1 cellular context compared by ENCODE assay signal in genomic region chr14:22561366-22561660, GRCh38.
TF ChIP-seq lines count a peak whose summit lies in the region.

No MANE protein-coding gene starts in this region.

TF ChIP-seq in WTC11, 78 proteins besides CTCF, POLR2A, EP300 and RAD21 (continued from another document):
- TF ChIP-seq ERG (CRISPR knock-in tag; IDR thresholded peaks at IDR 0.05) (no peak), CREB1 (CRISPR knock-in tag; IDR thresholded peaks at IDR 0.05) (no peak), ATF2 (CRISPR knock-in tag; IDR thresholded peaks at IDR 0.05; ENCODE audit: borderline replicate concordance, low read depth) (no peak), E2F4 (CRISPR knock-in tag; IDR thresholded peaks at IDR 0.05; ENCODE audit: borderline replicate concordance, low read depth) (no peak), TP53 (CRISPR knock-in tag; IDR thresholded peaks at IDR 0.05) (no peak), ZBTB43 (CRISPR knock-in tag; IDR thresholded peaks at IDR 0.05) (no peak), TEAD4 (CRISPR knock-in tag; IDR thresholded peaks at IDR 0.05) (no peak), ZNF281 (CRISPR knock-in tag; IDR thresholded peaks at IDR 0.05) (no peak), PREB (CRISPR knock-in tag; IDR thresholded peaks at IDR 0.05; ENCODE audit: borderline replicate concordance) (no peak)
